ENCODE assay signal across 1 cellular context in genomic region chr17:44365051-44365450, GRCh38.
TF ChIP-seq lines count a peak whose summit lies in the region.

No MANE protein-coding gene starts in this region.

TF ChIP-seq in K562, 482 proteins besides CTCF, POLR2A, EP300 and RAD21:
- TF ChIP-seq C11orf30 (IDR thresholded peaks at IDR 0.05; ENCODE audit: low read depth): 0 out of 2 replicates have a peak, but pooled peaks have one; percentile 4
TF ChIP-seq in K562: peak in this region for 1; not testable (repeated sequence) for 481.
